In the genomic region with DNA sequence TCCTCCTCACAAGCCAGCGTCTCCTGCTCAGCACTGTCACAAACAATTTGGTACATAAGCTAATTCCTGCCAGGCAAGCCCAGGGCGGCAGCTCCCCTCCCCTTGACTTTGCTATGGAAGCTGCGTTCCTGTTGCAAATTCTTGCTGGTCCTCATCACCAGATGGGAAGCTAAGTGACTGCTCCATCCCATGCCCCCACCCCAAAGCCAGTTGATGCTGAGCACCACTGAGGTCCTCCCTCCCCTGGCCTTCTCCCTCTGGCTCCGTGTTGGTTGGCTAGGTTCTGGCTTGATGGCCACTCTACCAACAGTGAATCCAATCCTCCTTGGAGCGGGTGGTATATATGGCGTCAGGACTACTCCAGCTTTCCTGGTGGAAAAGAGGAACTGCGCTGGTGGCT, we compare ENCODE assay signal across 1 cellular context.
TF ChIP-seq lines count a peak whose summit lies in the region.

No MANE protein-coding gene starts in this region.

TF ChIP-seq in WTC11, 78 proteins besides CTCF, POLR2A, EP300 and RAD21 (continued from another document):
- TF ChIP-seq, protein P1, sequence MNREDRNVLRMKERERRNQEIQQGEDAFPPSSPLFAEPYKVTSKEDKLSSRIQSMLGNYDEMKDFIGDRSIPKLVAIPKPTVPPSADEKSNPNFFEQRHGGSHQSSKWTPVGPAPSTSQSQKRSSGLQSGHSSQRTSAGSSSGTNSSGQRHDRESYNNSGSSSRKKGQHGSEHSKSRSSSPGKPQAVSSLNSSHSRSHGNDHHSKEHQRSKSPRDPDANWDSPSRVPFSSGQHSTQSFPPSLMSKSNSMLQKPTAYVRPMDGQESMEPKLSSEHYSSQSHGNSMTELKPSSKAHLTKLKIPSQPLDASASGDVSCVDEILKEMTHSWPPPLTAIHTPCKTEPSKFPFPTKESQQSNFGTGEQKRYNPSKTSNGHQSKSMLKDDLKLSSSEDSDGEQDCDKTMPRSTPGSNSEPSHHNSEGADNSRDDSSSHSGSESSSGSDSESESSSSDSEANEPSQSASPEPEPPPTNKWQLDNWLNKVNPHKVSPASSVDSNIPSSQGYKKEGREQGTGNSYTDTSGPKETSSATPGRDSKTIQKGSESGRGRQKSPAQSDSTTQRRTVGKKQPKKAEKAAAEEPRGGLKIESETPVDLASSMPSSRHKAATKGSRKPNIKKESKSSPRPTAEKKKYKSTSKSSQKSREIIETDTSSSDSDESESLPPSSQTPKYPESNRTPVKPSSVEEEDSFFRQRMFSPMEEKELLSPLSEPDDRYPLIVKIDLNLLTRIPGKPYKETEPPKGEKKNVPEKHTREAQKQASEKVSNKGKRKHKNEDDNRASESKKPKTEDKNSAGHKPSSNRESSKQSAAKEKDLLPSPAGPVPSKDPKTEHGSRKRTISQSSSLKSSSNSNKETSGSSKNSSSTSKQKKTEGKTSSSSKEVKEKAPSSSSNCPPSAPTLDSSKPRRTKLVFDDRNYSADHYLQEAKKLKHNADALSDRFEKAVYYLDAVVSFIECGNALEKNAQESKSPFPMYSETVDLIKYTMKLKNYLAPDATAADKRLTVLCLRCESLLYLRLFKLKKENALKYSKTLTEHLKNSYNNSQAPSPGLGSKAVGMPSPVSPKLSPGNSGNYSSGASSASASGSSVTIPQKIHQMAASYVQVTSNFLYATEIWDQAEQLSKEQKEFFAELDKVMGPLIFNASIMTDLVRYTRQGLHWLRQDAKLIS (CRISPR knock-in tag; IDR thresholded peaks at IDR 0.05; ENCODE audit: borderline replicate concordance): no peak
- TF ChIP-seq TEAD1 (CRISPR knock-in tag; IDR thresholded peaks at IDR 0.05): no peak
- TF ChIP-seq ZNF671 (CRISPR knock-in tag; IDR thresholded peaks at IDR 0.05): no peak
- TF ChIP-seq ATF1 (CRISPR knock-in tag; IDR thresholded peaks at IDR 0.05): no peak
- TF ChIP-seq GTF2I (CRISPR knock-in tag; conservative IDR thresholded peaks at IDR 0.05): no peak
- no peak for TF ChIP-seq FOXK1 (CRISPR knock-in tag; IDR thresholded peaks at IDR 0.05)
- TF ChIP-seq MYBL2 (CRISPR knock-in tag; IDR thresholded peaks at IDR 0.05): no peak
